ENCODE assay signal across 24 cellular contexts in genomic region chr20:48843125-48843806, GRCh38. TPM values are rescaled to one million over a fixed set of nuclear protein-coding genes. Genes with fewer than 3 reads are reported as not detected.
DNase-seq lines count a peak whose midpoint lies in the region; ATAC-seq, FAIRE-seq and TF ChIP-seq lines count a peak whose summit lies in the region.
"Had no signal": no experiment of that assay in that cellular context is flagged by ENCODE, and none has a peak within 500 bp of the region (broad histone marks: within the 10 kb centered on the region; RNA-seq: fewer than 3 reads in every experiment).

No MANE protein-coding gene starts in this region.

- TF ChIP-seq CTCF in GM23338 (conservative IDR thresholded peaks at IDR 0.05; ENCODE audit: low read depth in 2 of 2), result no peak
- TF ChIP-seq CTCF in PC-3 (conservative IDR thresholded peaks at IDR 0.05; ENCODE audit: low read depth, low read length), result no peak
- TF ChIP-seq CTCF in epithelial cell of esophagus (IDR thresholded peaks at IDR 0.05; ENCODE audit: insufficient read depth, low read depth, low read length, missing control alignments), result no peak
- no peak for TF ChIP-seq CTCF in kidney (IDR thresholded peaks at IDR 0.05; ENCODE audit: borderline replicate concordance, extremely low read depth, insufficient read depth)

- no peak overlapping the region for H3K27ac Mint-ChIP-seq in GM23338
- H3K27ac Mint-ChIP-seq: activated CD4-positive, alpha-beta memory T cell treated with anti-CD3 and anti-CD28 coated beads for 36 hours; activated naive CD8-positive, alpha-beta T cell treated with anti-CD3 and anti-CD28 coated beads, Interleukin-2, amount 10 ng/mL, durations not matched to agents 7 days and 5 days; H9 had no signal

- no peaks in the 10 kb centered on the region for H3K9me3 ChIP-seq in PC-3 (ENCODE audit: low read length)
- no peaks in the 10 kb centered on the region for H3K9me3 ChIP-seq in kidney (ENCODE audit: control insufficient read depth in 1 of 2, low read length in 2 of 2)
- H3K9me3 ChIP-seq: MG63, prostate gland, transverse colon had no signal

- POLR2A ChIA-PET in PC-3 (lab: Charles Lee; ENCODE audit: unreplicated experiment), result no interaction called here

- H3K4me3 Mint-ChIP-seq in GM23338, result no peak overlapping the region
- H3K4me3 Mint-ChIP-seq: activated CD4-positive, alpha-beta memory T cell treated with anti-CD3 and anti-CD28 coated beads for 36 hours; activated naive CD8-positive, alpha-beta T cell treated with anti-CD3 and anti-CD28 coated beads, Interleukin-2, amount 10 ng/mL, durations not matched to agents 7 days and 5 days; CD8-positive, alpha-beta memory T cell; H9 had no signal

- no TSS peak for BruUV-seq in PC-3 (replicated peaks; lab: Mats Ljungman, UMichigan)

- H3K27me3 Mint-ChIP-seq in GM23338 (ENCODE audit: insufficient read depth, low read depth, poor library complexity), result peaks cover 7% of the 10 kb centered on the region
- H3K27me3 Mint-ChIP-seq: activated CD4-positive, alpha-beta memory T cell treated with anti-CD3 and anti-CD28 coated beads for 36 hours had no signal

- H3K27me3 ChIP-seq in GM23338 (ENCODE audit: insufficient read depth) (no peaks in the 10 kb centered on the region), PC-3 (ENCODE audit: low read length) (no peaks in the 10 kb centered on the region)
- H3K27me3 ChIP-seq: MG63, transverse colon had no signal

- H3F3A ChIP-seq in GM23338 (replicated peaks; ENCODE audit: low read depth), result no peaks in the 10 kb centered on the region
- no peaks in the 10 kb centered on the region for H3F3A ChIP-seq in PC-3 (ENCODE audit: low read length, unreplicated experiment)

- H3K9me2 ChIP-seq in GM23338 (ENCODE audit: insufficient read depth) (no peaks in the 10 kb centered on the region), PC-3 (replicated peaks; ENCODE audit: low read length) (no peaks in the 10 kb centered on the region)

- H3K9ac ChIP-seq in PC-3 (ENCODE audit: low read length) (no peak overlapping the region), kidney (ENCODE audit: low read length in 2 of 2) (no peak overlapping the region)

- H2AFZ ChIP-seq in GM23338 (peak overlapping the region; percentile 64), PC-3 (ENCODE audit: low read length) (no peak overlapping the region)

- ATAC-seq in GM23338 (no peak), PC-3 (no peak)
- ATAC-seq: left cardiac atrium had no signal

- FAIRE-seq in kidney (lab: Jason Lieb, UNC), result no peak
- FAIRE-seq: endothelial cell of umbilical vein had no signal

- CTCF ChIA-PET in PC-3 (lab: Charles Lee), result no interaction called here

- H3K79me2 ChIP-seq in GM23338 (replicated peaks; ENCODE audit: insufficient read depth) (no peaks in the 10 kb centered on the region), PC-3 (ENCODE audit: low read length) (no peaks in the 10 kb centered on the region)

- H3K4me1 Mint-ChIP-seq in GM23338, result peaks cover 10% of the 10 kb centered on the region

- DNase-seq in DMS 273 (lab: John Stamatoyannopoulos, UW; ENCODE audit: unreplicated experiment), result peak; percentile 33
- no peak for DNase-seq in DMS 273 treated with DMSO at 0.1 percent for 48 hours (lab: John Stamatoyannopoulos, UW)
- peak; percentile 52 for DNase-seq in GM23338 (ENCODE audit: low spot score)
- DNase-seq in PC-3, result peak; percentile 35
- DNase-seq in epithelial cell of esophagus (ENCODE audit: low read depth), result peak; percentile 11
- DNase-seq in iPS-NIHi7 (ENCODE audit: extremely low spot score), result no peak
- no peak for DNase-seq in kidney
- DNase-seq in DMS53 (lab: John Stamatoyannopoulos, UW), result no peak
- DNase-seq: activated CD4-positive, alpha-beta memory T cell treated with anti-CD3 and anti-CD28 coated beads for 36 hours; activated CD4-positive, CD25-positive, alpha-beta regulatory T cell; activated naive CD8-positive, alpha-beta T cell treated with anti-CD3 and anti-CD28 coated beads, Interleukin-2, amount 10 ng/mL, durations not matched to agents 7 days and 5 days; CD8-positive, alpha-beta memory T cell; DMS79; H9; left cardiac atrium; MG63; NCI-H2171 treated with DMSO at 0.1 percent for 48 hours; NCI-H524; SW 1271; T1000; transverse colon had no signal

- no peaks in the 10 kb centered on the region for H4K20me1 ChIP-seq in GM23338 (replicated peaks; ENCODE audit: insufficient read depth)
- no peaks in the 10 kb centered on the region for H4K20me1 ChIP-seq in PC-3 (ENCODE audit: low read length)

- H3K9me3 Mint-ChIP-seq in GM23338, result no peaks in the 10 kb centered on the region
- H3K9me3 Mint-ChIP-seq: activated CD4-positive, alpha-beta memory T cell treated with anti-CD3 and anti-CD28 coated beads for 36 hours; activated naive CD8-positive, alpha-beta T cell treated with anti-CD3 and anti-CD28 coated beads, Interleukin-2, amount 10 ng/mL, durations not matched to agents 7 days and 5 days; H9 had no signal

- no peaks in the 10 kb centered on the region for H3K36me3 ChIP-seq in GM23338 (ENCODE audit: insufficient read depth)
- no peaks in the 10 kb centered on the region for H3K36me3 ChIP-seq in PC-3 (ENCODE audit: low read depth, low read length)
- H3K36me3 ChIP-seq in kidney (ENCODE audit: control insufficient read depth in 1 of 2, insufficient read depth in 2 of 2, low read length in 2 of 2), result no peaks in the 10 kb centered on the region
- H3K36me3 ChIP-seq: MG63, prostate gland, transverse colon had no signal

- no peak overlapping the region for H3K4me3 ChIP-seq in GM23338
- H3K4me3 ChIP-seq in PC-3 (ENCODE audit: low read length), result no peak overlapping the region
- H3K4me3 ChIP-seq in epithelial cell of esophagus (ENCODE audit: low read length), result no peak overlapping the region
- no peak overlapping the region for H3K4me3 ChIP-seq in kidney (ENCODE audit: low read length in 2 of 2)
- H3K4me3 ChIP-seq: MG63, prostate gland, transverse colon had no signal

- intact Hi-C loops in PC-3 (cut with micrococcal nuclease) (no loop called here), kidney (cut with DNase I) (no loop called here)

- no peak overlapping the region for H3K4me2 ChIP-seq in GM23338
- H3K4me2 ChIP-seq in PC-3 (ENCODE audit: low read length), result no peak overlapping the region

- H3K27ac ChIP-seq in GM23338 (ENCODE audit: low read depth) (no peak overlapping the region), PC-3 (ENCODE audit: low read length) (no peak overlapping the region), kidney (ENCODE audit: low read depth in 2 of 2, low read length in 2 of 2) (no peak overlapping the region)
- H3K27ac ChIP-seq: 22Rv1, prostate gland, transverse colon had no signal

- no peaks in the 10 kb centered on the region for H3K36me3 Mint-ChIP-seq in GM23338 (ENCODE audit: low read depth)
- H3K36me3 Mint-ChIP-seq: activated CD4-positive, alpha-beta memory T cell treated with anti-CD3 and anti-CD28 coated beads for 36 hours; activated naive CD8-positive, alpha-beta T cell treated with anti-CD3 and anti-CD28 coated beads, Interleukin-2, amount 10 ng/mL, durations not matched to agents 7 days and 5 days; CD8-positive, alpha-beta memory T cell had no signal

- H3K4me1 ChIP-seq in GM23338 (ENCODE audit: insufficient read depth) (peaks cover 6% of the 10 kb centered on the region), PC-3 (ENCODE audit: insufficient read depth, low read length) (peaks cover 41% of the 10 kb centered on the region), kidney (ENCODE audit: control insufficient read depth in 1 of 2, insufficient read depth in 1 of 2, low read depth in 1 of 2, low read length in 2 of 2) (no peaks in the 10 kb centered on the region)
- H3K4me1 ChIP-seq: prostate gland, transverse colon had no signal

TF ChIP-seq in GM23338, 12 proteins besides CTCF, POLR2A, EP300 and RAD21 (continues in another document):
- TF ChIP-seq STAT1 (IDR thresholded peaks at IDR 0.05; ENCODE audit: unreplicated experiment) (no peak), NANOG (IDR thresholded peaks at IDR 0.05; ENCODE audit: borderline replicate concordance) (no peak), ZNF331 (CRISPR knock-in tag; IDR thresholded peaks at IDR 0.05; ENCODE audit: low read depth) (no peak), ZNF114 (CRISPR knock-in tag; IDR thresholded peaks at IDR 0.05) (no peak)
- TF ChIP-seq, protein P1, sequence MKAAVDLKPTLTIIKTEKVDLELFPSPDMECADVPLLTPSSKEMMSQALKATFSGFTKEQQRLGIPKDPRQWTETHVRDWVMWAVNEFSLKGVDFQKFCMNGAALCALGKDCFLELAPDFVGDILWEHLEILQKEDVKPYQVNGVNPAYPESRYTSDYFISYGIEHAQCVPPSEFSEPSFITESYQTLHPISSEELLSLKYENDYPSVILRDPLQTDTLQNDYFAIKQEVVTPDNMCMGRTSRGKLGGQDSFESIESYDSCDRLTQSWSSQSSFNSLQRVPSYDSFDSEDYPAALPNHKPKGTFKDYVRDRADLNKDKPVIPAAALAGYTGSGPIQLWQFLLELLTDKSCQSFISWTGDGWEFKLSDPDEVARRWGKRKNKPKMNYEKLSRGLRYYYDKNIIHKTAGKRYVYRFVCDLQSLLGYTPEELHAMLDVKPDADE (IDR thresholded peaks at IDR 0.05), result no peak

RNA-seq across cellular contexts. Expression of gene PREX1, which starts 15.5 kb away (rescaled TPM):
- total RNA-seq in GM23338 (2014; rRNA removed; shearing (Covaris generic)), result 7.8 and 10.3 TPM in 2 replicates
- polyA plus RNA-seq in GM23338 (2016; fragmentation: Nextera tagmentation; extraction: Ambion mirVana) (2.4 and 2.6 TPM in 2 replicates), kidney (ENCODE audit: insufficient read depth, low read depth, low replicate concordance) (8.5 TPM)
- total RNA-seq in PC-3 (2014; rRNA removed) (18.9 and 22.1 TPM in 2 replicates), kidney (38.2 TPM)

Comparison
In these comparisons a context has a peak if more than half of its experiments do, and no peak if none do; other contexts are left out.
1. DNase-seq: peak in DMS 273 (single experiment), GM23338 (single experiment), PC-3 (single experiment) and epithelial cell of esophagus (single experiment); none in DMS 273 treated with DMSO at 0.1 percent for 48 hours (single experiment), iPS-NIHi7 (single experiment), kidney (single experiment) and DMS53 (single experiment).